Comparison of ENCODE assay signal across 22 cellular contexts in genomic region chr12:10829994-10830393, GRCh38. TPM values are rescaled to one million over a fixed set of nuclear protein-coding genes. Genes with fewer than 3 reads are reported as not detected.
DNase-seq lines count a peak whose midpoint lies in the region; ATAC-seq, FAIRE-seq and TF ChIP-seq lines count a peak whose summit lies in the region.
"Had no signal": no experiment of that assay in that cellular context is flagged by ENCODE, and none has a peak within 500 bp of the region (broad histone marks: within the 10 kb centered on the region; RNA-seq: fewer than 3 reads in every experiment).

No MANE protein-coding gene starts in this region.

- ATAC-seq in IMR-90 (ENCODE audit: low read depth) (no peak), K562 (no peak), HG03565 (IDR thresholded peaks at IDR 0.05; ENCODE audit: unreplicated experiment) (no peak)
- ATAC-seq: CD8-positive, alpha-beta T cell; GM12878; PC-3 had no signal

- H4K91ac ChIP-seq in IMR-90 (ENCODE audit: insufficient read depth, low read depth, low read length) = no peak overlapping the region

- no peak for DNase-seq in IMR-90
- DNase-seq in K562 (ENCODE audit: extremely low read depth in 1 of 4, low spot score in 3 of 4) = no peak
- peak; percentile 35 for DNase-seq in retinal pigment epithelial cell (ENCODE audit: low read depth)
- DNase-seq in DMS 273 (lab: John Stamatoyannopoulos, UW; ENCODE audit: unreplicated experiment) = no peak
- DNase-seq: CD8-positive, alpha-beta T cell; DMS79 treated with DMSO at 0.1 percent for 48 hours; KG1; NCI-H1048; NCI-H146; NCI-H2081; NCI-H510A treated with DMSO at 0.1 percent for 48 hours; NCI-H82; PC-3; SJCRH30 had no signal

- H2AFZ ChIP-seq in IMR-90 (replicated peaks; ENCODE audit: low read length, poor library complexity) = no peak overlapping the region
- no peak overlapping the region for H2AFZ ChIP-seq in K562 (ENCODE audit: low read depth, low read length)

- H2BK120ac ChIP-seq in IMR-90 (ENCODE audit: low read depth, low read length) = no peak overlapping the region

- CTCF ChIA-PET in IMR-90 (lab: Yijun Ruan, JAX) (no interaction called here), K562 (lab: Yijun Ruan, JAX; ENCODE audit: low intra/inter-chr PET ratio) (no interaction called here)

- no peak for TF ChIP-seq CTCF in IMR-90 (conservative IDR thresholded peaks at IDR 0.05; ENCODE audit: low read depth, low read length)
- no peak for TF ChIP-seq CTCF in K562 (IDR thresholded peaks at IDR 0.05 in 2 of 3, conservative IDR thresholded peaks at IDR 0.05 in 1 of 3; ENCODE audit: insufficient read depth in 2 of 3, low read depth in 1 of 3, low read length in 3 of 3)
- TF ChIP-seq CTCF in retinal pigment epithelial cell (conservative IDR thresholded peaks at IDR 0.05; ENCODE audit: low read depth, low read length) = no peak

- TF ChIP-seq RAD21 in IMR-90 (IDR thresholded peaks at IDR 0.05; ENCODE audit: low read length) (no peak), K562 (CRISPR knock-in tag; conservative IDR thresholded peaks at IDR 0.05 in 1 of 2, IDR thresholded peaks at IDR 0.05 in 1 of 2) (no peak)

- no peak overlapping the region for H3K18ac ChIP-seq in IMR-90 (ENCODE audit: low read depth, low read length)

- H4K5ac ChIP-seq in IMR-90 (ENCODE audit: low read depth, low read length) = no peak overlapping the region

- H3K27me3 ChIP-seq in IMR-90 (ENCODE audit: control insufficient read depth, insufficient read depth, low read length) (no peaks in the 10 kb centered on the region), K562 (ENCODE audit: control insufficient read depth in 2 of 2, insufficient read depth in 2 of 2, low read length in 2 of 2) (no peaks in the 10 kb centered on the region)
- H3K27me3 ChIP-seq: BLaER1, SJCRH30 had no signal

- H3K9me1 ChIP-seq in IMR-90 (ENCODE audit: insufficient read depth, low read length) = no peaks in the 10 kb centered on the region
- no peaks in the 10 kb centered on the region for H3K9me1 ChIP-seq in K562 (ENCODE audit: control insufficient read depth, insufficient read depth, low read length)

- H3K23ac ChIP-seq in IMR-90 (ENCODE audit: low read depth, low read length) = no peak overlapping the region

- H3K4me3 ChIP-seq in IMR-90 (ENCODE audit: insufficient read depth, low read depth, low read length) = no peak overlapping the region
- H3K4me3 ChIP-seq in K562 = no peak overlapping the region
- no peak overlapping the region for H3K4me3 ChIP-seq in retinal pigment epithelial cell (ENCODE audit: low read length)
- H3K4me3 ChIP-seq: BLaER1, GM12878, SJCRH30 had no signal

- H3K36me3 ChIP-seq in IMR-90 (ENCODE audit: control insufficient read depth, insufficient read depth, low read length) (no peaks in the 10 kb centered on the region), K562 (ENCODE audit: control insufficient read depth, insufficient read depth, low read length) (no peaks in the 10 kb centered on the region)
- H3K36me3 ChIP-seq: BLaER1, SJCRH30 had no signal

- intact Hi-C loops in IMR-90 (cut with micrococcal nuclease) = loop anchor here (10.0 kb wide), 1 partner anchor 345 kb away; the partner anchor contains the start of gene SMIM10L1
- intact Hi-C loops in K562 (cut with micrococcal nuclease) = no loop called here

- dilution Hi-C loops in IMR-90 (cut with HindIII; ENCODE audit: low sequenced_read_pairs, unreplicated experiment) = no loop called here

- TF ChIP-seq EP300 in K562 (IDR thresholded peaks at IDR 0.05; ENCODE audit: low read length) = no peak

- no peak overlapping the region for H3K4ac ChIP-seq in IMR-90 (ENCODE audit: low read depth, low read length)

- H3K27ac ChIP-seq in IMR-90 (ENCODE audit: insufficient read depth, low read length) (no peak overlapping the region), K562 (ENCODE audit: extremely low read depth, low read depth, low read length) (no peak overlapping the region)
- H3K27ac ChIP-seq: BLaER1, HL-60, RWPE1, SJCRH30 had no signal

- TF ChIP-seq POLR2A in IMR-90 (IDR thresholded peaks at IDR 0.05; ENCODE audit: low read depth, low read length) (no peak), K562 (conservative IDR thresholded peaks at IDR 0.05) (no peak)

- H3K9ac ChIP-seq in IMR-90 (ENCODE audit: low read depth, low read length) (no peak overlapping the region), K562 (ENCODE audit: insufficient read depth in 1 of 2, low read depth in 2 of 2, low read length in 2 of 2) (no peak overlapping the region)
- H3K9ac ChIP-seq: BLaER1 had no signal

- POLR2A ChIA-PET in IMR-90 (lab: Charles Lee; ENCODE audit: unreplicated experiment) (no interaction called here), K562 (lab: Yijun Ruan, JAX) (no interaction called here)

- FAIRE-seq in K562 (lab: Jason Lieb, UNC) = no peak
- FAIRE-seq: D721Med, G401.6, GM12878, HTR-8/SVneo had no signal

- no peak overlapping the region for H2BK15ac ChIP-seq in IMR-90 (ENCODE audit: low read depth, low read length)

- WGBS in IMR-90 (ENCODE audit: extremely low coverage in 2 of 2, insufficient read length in 1 of 2), 2 experiments = no CpG with 5 or more reads among the region's 1 CpG
- WGBS in K562 (ENCODE audit: insufficient coverage, low coverage, missing lambda C conversion rate) = 14% methylated on average over 1 of the region's 1 CpG

- H3K4me2 ChIP-seq in IMR-90 (ENCODE audit: low read depth, low read length) = no peak overlapping the region
- H3K4me2 ChIP-seq in K562 (ENCODE audit: insufficient read depth, low read length) = no peak overlapping the region
- H3K4me2 ChIP-seq: BLaER1 had no signal

- H3K9me3 ChIP-seq in IMR-90 (ENCODE audit: control insufficient read depth, insufficient read depth, low read length) (no peaks in the 10 kb centered on the region), K562 (replicated peaks; ENCODE audit: control insufficient read depth, insufficient read depth, low read depth, low read length) (no peaks in the 10 kb centered on the region)
- H3K9me3 ChIP-seq: BLaER1, SJCRH30 had no signal

- H4K8ac ChIP-seq in IMR-90 (ENCODE audit: low read depth in 2 of 2, low read length in 2 of 2) = no peak overlapping the region

- no peak overlapping the region for H2BK20ac ChIP-seq in IMR-90 (ENCODE audit: low read depth, low read length)

- in situ Hi-C loops in IMR-90 (cut with MboI; ENCODE audit: low sequenced_read_pairs) = no loop called here
- in situ Hi-C loops in K562 (cut with MboI) = no loop called here

- H4K20me1 ChIP-seq in IMR-90 (ENCODE audit: insufficient read depth, low read length) = no peaks in the 10 kb centered on the region
- H4K20me1 ChIP-seq in K562 (replicated peaks; ENCODE audit: control insufficient read depth, insufficient read depth, low read length) = no peaks in the 10 kb centered on the region
- H4K20me1 ChIP-seq: BLaER1 had no signal

- H2AK9ac ChIP-seq in IMR-90 (replicated peaks; ENCODE audit: low read depth, low read length, poor library complexity) = no peak overlapping the region

- H3K79me2 ChIP-seq in K562 (ENCODE audit: control insufficient read depth, insufficient read depth, low read length) = no peaks in the 10 kb centered on the region

- no peak overlapping the region for H3K14ac ChIP-seq in IMR-90 (replicated peaks; ENCODE audit: low read depth, low read length)

- H2AK5ac ChIP-seq in IMR-90 (ENCODE audit: low read depth, low read length) = no peak overlapping the region

- H3K4me1 ChIP-seq in IMR-90 (ENCODE audit: control insufficient read depth, insufficient read depth, low read length) (no peaks in the 10 kb centered on the region), K562 (replicated peaks in 1 of 2; ENCODE audit: control insufficient read depth in 2 of 2, insufficient read depth in 2 of 2, low read length in 2 of 2) (no peaks in the 10 kb centered on the region)
- H3K4me1 ChIP-seq: BLaER1, SJCRH30 had no signal

- H3K56ac ChIP-seq in IMR-90 (ENCODE audit: extremely low read depth, insufficient read depth, low read length) = no peak overlapping the region

- no peaks in the 10 kb centered on the region for H3K79me1 ChIP-seq in IMR-90 (ENCODE audit: low read depth in 1 of 2, low read length in 2 of 2)

- no peak overlapping the region for H2BK5ac ChIP-seq in IMR-90 (ENCODE audit: low read depth, low read length, poor library complexity, severe bottlenecking)

- BruUV-seq in IMR-90 (replicated peaks; lab: Mats Ljungman, UMichigan) (no TSS peak), K562 (replicated peaks; lab: Mats Ljungman, UMichigan) (no TSS peak)

RNA-seq across cellular contexts. Expression of gene TAS2R10, which starts 3.8 kb away (rescaled TPM):
- total RNA-seq in IMR-90 (2012; rRNA removed) = 0.36 and 1.1 TPM in 2 replicates
- 0.07 TPM in 1 of 2 replicates, not detected in the other for polyA plus RNA-seq in IMR-90 (2012; rRNA removed)
- not detected in 2 replicates for polyA plus RNA-seq in IMR-90 (2012; cell fraction: cytosol; rRNA removed)
- polyA plus RNA-seq in IMR-90 (2012; cell fraction: nucleus; rRNA removed; ENCODE audit: low replicate concordance) = 0.14 and 1.2 TPM in 2 replicates
- total RNA-seq in K562 (2011; cell fraction: chromatin; rRNA removed; ENCODE audit: low replicate concordance) = 0.86 TPM in 1 of 2 replicates, not detected in the other
- total RNA-seq in K562 (2011; cell fraction: nucleolus; rRNA removed) = not detected in 2 replicates
- 1.6 TPM in 1 of 2 replicates, not detected in the other for total RNA-seq in K562 (2011; cell fraction: nucleoplasm; rRNA removed)
- not detected in 2 replicates for total RNA-seq in K562 (2014; rRNA removed)
- 0.16 and 0.22 TPM in 2 replicates for total RNA-seq in K562 (2014; rRNA removed; fragmentation: Illumina TruSeq; extraction: Trizol)
- total RNA-seq in K562 (2015; rRNA removed; fragmentation: Illumina TruSeq; extraction: Trizol) = 0.51 and 0.53 TPM in 2 replicates
- total RNA-seq in K562 (2021) = not detected in 2 replicates
- not detected in 2 replicates for polyA plus RNA-seq in K562 (2011; rRNA removed)
- polyA plus RNA-seq in K562 (2011; cell fraction: cytosol; rRNA removed) = not detected in 2 replicates
- 0.18 TPM in 1 of 2 replicates, not detected in the other for polyA plus RNA-seq in K562 (2011; cell fraction: nucleus; rRNA removed)
- not detected in 2 replicates for polyA plus RNA-seq in K562 (2012)
- polyA plus RNA-seq in K562 (2014; fragmentation: Illumina TruSeq; extraction: Trizol) = not detected in 2 replicates
- polyA plus RNA-seq in K562 (2014; fragmentation: Nextera tagmentation; extraction: Ambion mirVana) = not detected
- polyA plus RNA-seq in K562 (2014; rRNA removed) = not detected in 2 replicates
- not detected in 2 replicates for polyA minus RNA-seq in K562 (2011; rRNA and poly(A)+ RNA removed)
- polyA minus RNA-seq in K562 (2011; cell fraction: cytosol; rRNA and poly(A)+ RNA removed) = not detected in 2 replicates
- 0.33 and 0.54 TPM in 2 replicates for polyA minus RNA-seq in K562 (2011; cell fraction: nucleus; rRNA and poly(A)+ RNA removed)
- total RNA-seq: CD8-positive, alpha-beta T cell had no signal

RNA-seq across cellular contexts. Expression of gene PRR4, which starts 19.3 kb away (rescaled TPM):
- total RNA-seq in IMR-90 (2012; rRNA removed) = 0.72 and 0.83 TPM in 2 replicates
- polyA plus RNA-seq in IMR-90 (2012; rRNA removed) = 1.7 and 1.9 TPM in 2 replicates
- 0.11 TPM in 1 of 2 replicates, not detected in the other for polyA plus RNA-seq in IMR-90 (2012; cell fraction: cytosol; rRNA removed)
- 3.6 and 16.1 TPM in 2 replicates for polyA plus RNA-seq in IMR-90 (2012; cell fraction: nucleus; rRNA removed; ENCODE audit: low replicate concordance)
- total RNA-seq in K562 (2011; cell fraction: chromatin; rRNA removed; ENCODE audit: low replicate concordance) = 3.4 and 14.1 TPM in 2 replicates
- 1.7 and 2.0 TPM in 2 replicates for total RNA-seq in K562 (2011; cell fraction: nucleolus; rRNA removed)
- 2.7 and 5.8 TPM in 2 replicates for total RNA-seq in K562 (2011; cell fraction: nucleoplasm; rRNA removed)
- total RNA-seq in K562 (2014; rRNA removed) = 0.45 and 1.6 TPM in 2 replicates
- 2.6 and 2.8 TPM in 2 replicates for total RNA-seq in K562 (2014; rRNA removed; fragmentation: Illumina TruSeq; extraction: Trizol)
- 3.0 and 3.1 TPM in 2 replicates for total RNA-seq in K562 (2015; rRNA removed; fragmentation: Illumina TruSeq; extraction: Trizol)
- total RNA-seq in K562 (2021) = 1.6 and 2.1 TPM in 2 replicates
- polyA plus RNA-seq in K562 (2011; rRNA removed) = 0.89 and 2.8 TPM in 2 replicates
- 1.00 and 1.3 TPM in 2 replicates for polyA plus RNA-seq in K562 (2011; cell fraction: cytosol; rRNA removed)
- 11.6 and 16.5 TPM in 2 replicates for polyA plus RNA-seq in K562 (2011; cell fraction: nucleus; rRNA removed)
- 2.3 and 2.8 TPM in 2 replicates for polyA plus RNA-seq in K562 (2012)
- polyA plus RNA-seq in K562 (2014; fragmentation: Illumina TruSeq; extraction: Trizol) = 3.2 and 5.0 TPM in 2 replicates
- polyA plus RNA-seq in K562 (2014; fragmentation: Nextera tagmentation; extraction: Ambion mirVana) = 1 to 10 TPM; 1.8 to 3.3 TPM
- polyA plus RNA-seq in K562 (2014; rRNA removed) = 1.4 TPM in 2 replicates
- polyA minus RNA-seq in K562 (2011; rRNA and poly(A)+ RNA removed) = 1.1 and 4.0 TPM in 2 replicates
- polyA minus RNA-seq in K562 (2011; cell fraction: cytosol; rRNA and poly(A)+ RNA removed) = not detected in 2 replicates
- polyA minus RNA-seq in K562 (2011; cell fraction: nucleus; rRNA and poly(A)+ RNA removed) = 3.9 and 9.1 TPM in 2 replicates
- total RNA-seq: CD8-positive, alpha-beta T cell had no signal

RNA-seq across cellular contexts. Expression of gene TAS2R9, which starts 20.0 kb away (rescaled TPM):
- under 0.01 TPM in 1 of 2 replicates, not detected in the other for total RNA-seq in IMR-90 (2012; rRNA removed)
- polyA plus RNA-seq in IMR-90 (2012; rRNA removed) = not detected in 2 replicates
- not detected in 2 replicates for polyA plus RNA-seq in IMR-90 (2012; cell fraction: cytosol; rRNA removed)
- not detected in 2 replicates for polyA plus RNA-seq in IMR-90 (2012; cell fraction: nucleus; rRNA removed; ENCODE audit: low replicate concordance)
- not detected in 2 replicates for total RNA-seq in K562 (2011; cell fraction: chromatin; rRNA removed; ENCODE audit: low replicate concordance)
- total RNA-seq in K562 (2011; cell fraction: nucleolus; rRNA removed) = not detected in 2 replicates
- total RNA-seq in K562 (2011; cell fraction: nucleoplasm; rRNA removed) = not detected in 2 replicates
- not detected in 2 replicates for total RNA-seq in K562 (2014; rRNA removed)
- total RNA-seq in K562 (2014; rRNA removed; fragmentation: Illumina TruSeq; extraction: Trizol) = not detected in 2 replicates
- not detected in 2 replicates for total RNA-seq in K562 (2015; rRNA removed; fragmentation: Illumina TruSeq; extraction: Trizol)
- not detected in 2 replicates for total RNA-seq in K562 (2021)
- not detected in 2 replicates for polyA plus RNA-seq in K562 (2011; rRNA removed)
- polyA plus RNA-seq in K562 (2011; cell fraction: cytosol; rRNA removed) = not detected in 2 replicates
- polyA plus RNA-seq in K562 (2011; cell fraction: nucleus; rRNA removed) = not detected in 2 replicates
- polyA plus RNA-seq in K562 (2012) = not detected in 2 replicates
- polyA plus RNA-seq in K562 (2014; fragmentation: Illumina TruSeq; extraction: Trizol) = not detected in 2 replicates
- not detected for polyA plus RNA-seq in K562 (2014; fragmentation: Nextera tagmentation; extraction: Ambion mirVana)
- not detected in 2 replicates for polyA plus RNA-seq in K562 (2014; rRNA removed)
- polyA minus RNA-seq in K562 (2011; rRNA and poly(A)+ RNA removed) = not detected in 2 replicates
- polyA minus RNA-seq in K562 (2011; cell fraction: cytosol; rRNA and poly(A)+ RNA removed) = not detected in 2 replicates
- not detected in 2 replicates for polyA minus RNA-seq in K562 (2011; cell fraction: nucleus; rRNA and poly(A)+ RNA removed)
- total RNA-seq: CD8-positive, alpha-beta T cell; PC-3 had no signal

RNA-seq across cellular contexts. Expression of gene TAS2R8, which starts 22.9 kb away (rescaled TPM):
- not detected in 2 replicates for total RNA-seq in IMR-90 (2012; rRNA removed)
- not detected in 2 replicates for polyA plus RNA-seq in IMR-90 (2012; rRNA removed)
- polyA plus RNA-seq in IMR-90 (2012; cell fraction: cytosol; rRNA removed) = not detected in 2 replicates
- polyA plus RNA-seq in IMR-90 (2012; cell fraction: nucleus; rRNA removed; ENCODE audit: low replicate concordance) = 0.08 TPM in 1 of 2 replicates, not detected in the other
- total RNA-seq in K562 (2011; cell fraction: chromatin; rRNA removed; ENCODE audit: low replicate concordance) = not detected in 2 replicates
- not detected in 2 replicates for total RNA-seq in K562 (2011; cell fraction: nucleolus; rRNA removed)
- total RNA-seq in K562 (2011; cell fraction: nucleoplasm; rRNA removed) = not detected in 2 replicates
- total RNA-seq in K562 (2014; rRNA removed) = not detected in 2 replicates
- total RNA-seq in K562 (2014; rRNA removed; fragmentation: Illumina TruSeq; extraction: Trizol) = not detected in 2 replicates
- total RNA-seq in K562 (2015; rRNA removed; fragmentation: Illumina TruSeq; extraction: Trizol) = not detected in 2 replicates
- not detected in 2 replicates for total RNA-seq in K562 (2021)
- polyA plus RNA-seq in K562 (2011; rRNA removed) = not detected in 2 replicates
- polyA plus RNA-seq in K562 (2011; cell fraction: cytosol; rRNA removed) = not detected in 2 replicates
- not detected in 2 replicates for polyA plus RNA-seq in K562 (2011; cell fraction: nucleus; rRNA removed)
- polyA plus RNA-seq in K562 (2012) = not detected in 2 replicates
- polyA plus RNA-seq in K562 (2014; fragmentation: Illumina TruSeq; extraction: Trizol) = not detected in 2 replicates
- polyA plus RNA-seq in K562 (2014; fragmentation: Nextera tagmentation; extraction: Ambion mirVana) = not detected
- not detected in 2 replicates for polyA plus RNA-seq in K562 (2014; rRNA removed)
- not detected in 2 replicates for polyA minus RNA-seq in K562 (2011; rRNA and poly(A)+ RNA removed)
- not detected in 2 replicates for polyA minus RNA-seq in K562 (2011; cell fraction: cytosol; rRNA and poly(A)+ RNA removed)
- polyA minus RNA-seq in K562 (2011; cell fraction: nucleus; rRNA and poly(A)+ RNA removed) = not detected in 2 replicates
- total RNA-seq: CD8-positive, alpha-beta T cell; GM12878; PC-3; SJCRH30 had no signal
- polyA plus RNA-seq: GM12878 had no signal

RNA-seq across cellular contexts. Expression of gene TAS2R7, which starts 27.6 kb away (rescaled TPM):
- total RNA-seq in IMR-90 (2012; rRNA removed) (not detected in 2 replicates), K562 (2014; rRNA removed) (not detected in 2 replicates), K562 (2014; rRNA removed; fragmentation: Illumina TruSeq; extraction: Trizol) (not detected in 2 replicates), K562 (2015; rRNA removed; fragmentation: Illumina TruSeq; extraction: Trizol) (not detected in 2 replicates), K562 (2021) (not detected in 2 replicates)
- polyA plus RNA-seq in IMR-90 (2012; rRNA removed) (not detected in 2 replicates), K562 (2011; rRNA removed) (not detected in 2 replicates), K562 (2014; fragmentation: Illumina TruSeq; extraction: Trizol) (not detected in 2 replicates), K562 (2014; fragmentation: Nextera tagmentation; extraction: Ambion mirVana) (not detected), K562 (2014; rRNA removed) (not detected in 2 replicates)
- polyA plus RNA-seq in IMR-90 (2012; cell fraction: cytosol; rRNA removed) = not detected in 2 replicates
- not detected in 2 replicates for polyA plus RNA-seq in IMR-90 (2012; cell fraction: nucleus; rRNA removed; ENCODE audit: low replicate concordance)
- total RNA-seq in K562 (2011; cell fraction: chromatin; rRNA removed; ENCODE audit: low replicate concordance) = not detected in 2 replicates
- not detected in 2 replicates for total RNA-seq in K562 (2011; cell fraction: nucleolus; rRNA removed)
- not detected in 2 replicates for total RNA-seq in K562 (2011; cell fraction: nucleoplasm; rRNA removed)
- polyA plus RNA-seq in K562 (2011; cell fraction: cytosol; rRNA removed) = not detected in 2 replicates
- polyA plus RNA-seq in K562 (2011; cell fraction: nucleus; rRNA removed) = not detected in 2 replicates
- not detected in 2 replicates for polyA plus RNA-seq in K562 (2012)
- not detected in 2 replicates for polyA minus RNA-seq in K562 (2011; rRNA and poly(A)+ RNA removed)
- polyA minus RNA-seq in K562 (2011; cell fraction: cytosol; rRNA and poly(A)+ RNA removed) = not detected in 2 replicates
- polyA minus RNA-seq in K562 (2011; cell fraction: nucleus; rRNA and poly(A)+ RNA removed) = not detected in 2 replicates
- total RNA-seq: CD8-positive, alpha-beta T cell; GM12878; PC-3 had no signal
- polyA plus RNA-seq: GM12878 had no signal
